ENCODE assay signal across 10 cellular contexts in the genomic region with DNA sequence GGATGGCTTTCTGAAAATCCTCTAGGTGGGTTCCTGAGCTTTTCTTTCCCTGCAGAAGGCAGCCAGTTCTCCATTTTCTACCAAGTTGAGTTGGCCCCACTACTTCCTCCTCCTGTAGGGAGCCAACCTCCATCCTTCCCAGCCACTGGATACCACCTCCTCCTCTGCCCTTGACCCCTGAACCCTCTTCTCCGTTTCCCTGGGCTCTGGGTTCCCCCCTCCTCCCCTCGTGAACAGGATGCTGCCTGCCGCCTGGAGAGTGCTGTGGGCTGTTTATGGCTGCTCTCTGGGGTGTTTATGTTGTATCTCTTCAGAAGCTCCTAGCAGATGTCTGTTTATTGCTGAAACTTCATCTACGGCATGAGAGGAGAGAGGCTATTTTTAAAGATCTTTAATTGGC. TPM values are rescaled to one million over a fixed set of nuclear protein-coding genes. Genes with fewer than 3 reads are reported as not detected.
DNase-seq lines count a peak whose midpoint lies in the region; TF ChIP-seq lines count a peak whose summit lies in the region.
"Had no signal": no experiment of that assay in that cellular context is flagged by ENCODE, and none has a peak within 500 bp of the region (broad histone marks: within the 10 kb centered on the region; RNA-seq: fewer than 3 reads in every experiment).

No MANE protein-coding gene starts in this region.

- peaks cover 0 to 64% (median 2%) of the 10 kb centered on the region in 3 donors for H3K4me1 ChIP-seq in esophagus squamous epithelium
- peaks cover 0 to 87% (median 74%) of the 10 kb centered on the region in 4 donors for H3K4me1 ChIP-seq in sigmoid colon

- H3K36me3 ChIP-seq in esophagus squamous epithelium, result no peaks in the 10 kb centered on the region
- H3K36me3 ChIP-seq in sigmoid colon, result peaks cover 0 to 5% (median 0%) of the 10 kb centered on the region in 4 donors

- TF ChIP-seq EP300 in sigmoid colon (IDR thresholded peaks at IDR 0.05), result peak in 2 of 4 donors; percentile 20 to 51

- TF ChIP-seq POLR2A in esophagus squamous epithelium (IDR thresholded peaks at IDR 0.05) (no peak), sigmoid colon (IDR thresholded peaks at IDR 0.05) (no peak)

- H3K27ac ChIP-seq in esophagus squamous epithelium (peak overlapping the region in 3 of 4 donors; percentile 73 to 84 (median 73)), sigmoid colon (peak overlapping the region; percentile 92 to 98 (median 95))

- DNase-seq in NCI-H1417 (lab: John Stamatoyannopoulos, UW) (peak in 2 of 3 experiments; percentile 40 to 93), NCI-H1417 treated with DMSO at 0.1 percent for 48 hours (lab: John Stamatoyannopoulos, UW) (no peak), NCI-H2227 (lab: John Stamatoyannopoulos, UW; ENCODE audit: unreplicated experiment) (peak; percentile 51), esophagus squamous epithelium (lab: John Stamatoyannopoulos, UW) (no peak), sigmoid colon (peak; percentile 81), NCI-H1092 (lab: John Stamatoyannopoulos, UW) (no peak), HUDEP-2 (lab: John Stamatoyannopoulos, UW; ENCODE audit: unreplicated experiment in 76 of 76) (no peak)
- DNase-seq in activated CD4-positive, alpha-beta T cell treated with anti-CD3 and anti-CD28 coated beads, Interleukin-2, amount 50 U/mL, for 1 hour, result no peak
- DNase-seq: activated naive CD8-positive, alpha-beta T cell treated with anti-CD3 and anti-CD28 coated beads, Interleukin-2, amount 10 ng/mL, durations not matched to agents 7 days and 5 days; NCI-H526 treated with DMSO at 0.1 percent for 48 hours had no signal

- H3K9me3 ChIP-seq in esophagus squamous epithelium (no peaks in the 10 kb centered on the region), sigmoid colon (no peaks in the 10 kb centered on the region)

- intact Hi-C loops in esophagus squamous epithelium (cut with DNase I), result no loop called here
- intact Hi-C loops in sigmoid colon (cut with DNase I), result loop anchor here (2.0 kb wide), 1 partner anchor 102 kb away; no protein-coding TSS in a partner anchor

- H3K4me3 ChIP-seq in esophagus squamous epithelium (no peak overlapping the region), sigmoid colon (no peak overlapping the region)

- H3K27me3 ChIP-seq in esophagus squamous epithelium, result no peaks in the 10 kb centered on the region
- no peaks in the 10 kb centered on the region for H3K27me3 ChIP-seq in sigmoid colon

- WGBS in esophagus squamous epithelium, 2 donors, result 44 to 64% methylated on average over 3 to 4 of the region's 4 CpGs
- WGBS in sigmoid colon, 2 donors, result 50 to 51% methylated on average over 4 of the region's 4 CpGs

- TF ChIP-seq CTCF in esophagus squamous epithelium (IDR thresholded peaks at IDR 0.05) (no peak), sigmoid colon (IDR thresholded peaks at IDR 0.05) (peak in 1 of 4 experiments; percentile 12)

RNA-seq across cellular contexts. Expression of a gene that starts 8.6 kb away (rescaled TPM):
- 10 to 100 TPM; 10.1 to 49.0 (median 19.8) TPM for total RNA-seq in esophagus squamous epithelium
- total RNA-seq in sigmoid colon, result 100 to 1,000 TPM; 115 to 145 (median 130) TPM
- polyA plus RNA-seq in sigmoid colon, result 10 to 100 TPM; 36.6 to 92.2 (median 91.1) TPM

Comparison
In these comparisons a context has a peak if more than half of its experiments do, and no peak if none do; other contexts are left out.
1. DNase-seq: peak in NCI-H1417 (2 of 3), NCI-H2227 (single experiment) and sigmoid colon (single experiment); none in NCI-H1417 treated with DMSO at 0.1 percent for 48 hours (single experiment), esophagus squamous epithelium (single experiment), NCI-H1092 (single experiment), activated CD4-positive, alpha-beta T cell treated with anti-CD3 and anti-CD28 coated beads, Interleukin-2, amount 50 U/mL, for 1 hour (single experiment) and HUDEP-2 (0 of 76).